ENCODE assay signal across 3 cellular contexts in the genomic region with DNA sequence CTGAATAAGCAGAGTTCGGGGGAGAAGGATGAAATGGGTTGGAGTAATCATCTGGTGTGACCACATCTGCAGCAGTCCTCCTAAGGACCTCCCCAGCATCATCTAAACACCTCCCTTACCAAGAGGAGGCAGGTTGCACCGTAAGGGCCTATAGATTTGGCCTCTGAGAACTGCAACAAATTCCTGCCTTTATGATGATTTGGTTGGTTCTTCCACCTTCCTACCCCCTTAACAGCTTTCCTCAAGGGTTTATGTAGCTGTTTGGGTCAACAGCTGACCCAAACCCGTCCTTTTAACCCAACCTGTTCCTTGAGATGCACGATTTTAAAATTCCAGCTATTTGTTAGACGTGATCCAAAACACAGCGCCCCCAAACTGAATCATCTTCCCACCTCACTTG.
TF ChIP-seq lines count a peak whose summit lies in the region.

No MANE protein-coding gene starts in this region.

TF ChIP-seq in SK-N-SH, 30 proteins besides CTCF, POLR2A, EP300 and RAD21:
- TF ChIP-seq RCOR1 (IDR thresholded peaks at IDR 0.05; ENCODE audit: low read length) (no peak), SIN3A (IDR thresholded peaks at IDR 0.05; ENCODE audit: borderline replicate concordance, low read depth, low read length) (0 out of 2 replicates have a peak, but pooled peaks have one; percentile 14)

TF ChIP-seq in SK-N-SH treated with all-trans-retinoic acid at 6 μM for 48 hours, 23 proteins besides CTCF, POLR2A, EP300 and RAD21:
- TF ChIP-seq ZNF8 (CRISPR knock-in tag; IDR thresholded peaks at IDR 0.05): no peak
- no peak for TF ChIP-seq BACH2 (CRISPR knock-in tag; IDR thresholded peaks at IDR 0.05; ENCODE audit: borderline replicate concordance)
- no peak for TF ChIP-seq ARNTL (CRISPR knock-in tag; IDR thresholded peaks at IDR 0.05; ENCODE audit: borderline replicate concordance, low read depth)
- no peak for TF ChIP-seq ZNF565 (CRISPR knock-in tag; conservative IDR thresholded peaks at IDR 0.05; ENCODE audit: low read depth)
- TF ChIP-seq PPARA (CRISPR knock-in tag; IDR thresholded peaks at IDR 0.05; ENCODE audit: borderline replicate concordance): no peak
- TF ChIP-seq CSRNP3 (CRISPR knock-in tag; IDR thresholded peaks at IDR 0.05): no peak
- no peak for TF ChIP-seq ESRRG (CRISPR knock-in tag; IDR thresholded peaks at IDR 0.05)
- no peak for TF ChIP-seq GLIS3 (CRISPR knock-in tag; IDR thresholded peaks at IDR 0.05)
- TF ChIP-seq ZC3H10 (CRISPR knock-in tag; IDR thresholded peaks at IDR 0.05): no peak
- TF ChIP-seq, protein P1, sequence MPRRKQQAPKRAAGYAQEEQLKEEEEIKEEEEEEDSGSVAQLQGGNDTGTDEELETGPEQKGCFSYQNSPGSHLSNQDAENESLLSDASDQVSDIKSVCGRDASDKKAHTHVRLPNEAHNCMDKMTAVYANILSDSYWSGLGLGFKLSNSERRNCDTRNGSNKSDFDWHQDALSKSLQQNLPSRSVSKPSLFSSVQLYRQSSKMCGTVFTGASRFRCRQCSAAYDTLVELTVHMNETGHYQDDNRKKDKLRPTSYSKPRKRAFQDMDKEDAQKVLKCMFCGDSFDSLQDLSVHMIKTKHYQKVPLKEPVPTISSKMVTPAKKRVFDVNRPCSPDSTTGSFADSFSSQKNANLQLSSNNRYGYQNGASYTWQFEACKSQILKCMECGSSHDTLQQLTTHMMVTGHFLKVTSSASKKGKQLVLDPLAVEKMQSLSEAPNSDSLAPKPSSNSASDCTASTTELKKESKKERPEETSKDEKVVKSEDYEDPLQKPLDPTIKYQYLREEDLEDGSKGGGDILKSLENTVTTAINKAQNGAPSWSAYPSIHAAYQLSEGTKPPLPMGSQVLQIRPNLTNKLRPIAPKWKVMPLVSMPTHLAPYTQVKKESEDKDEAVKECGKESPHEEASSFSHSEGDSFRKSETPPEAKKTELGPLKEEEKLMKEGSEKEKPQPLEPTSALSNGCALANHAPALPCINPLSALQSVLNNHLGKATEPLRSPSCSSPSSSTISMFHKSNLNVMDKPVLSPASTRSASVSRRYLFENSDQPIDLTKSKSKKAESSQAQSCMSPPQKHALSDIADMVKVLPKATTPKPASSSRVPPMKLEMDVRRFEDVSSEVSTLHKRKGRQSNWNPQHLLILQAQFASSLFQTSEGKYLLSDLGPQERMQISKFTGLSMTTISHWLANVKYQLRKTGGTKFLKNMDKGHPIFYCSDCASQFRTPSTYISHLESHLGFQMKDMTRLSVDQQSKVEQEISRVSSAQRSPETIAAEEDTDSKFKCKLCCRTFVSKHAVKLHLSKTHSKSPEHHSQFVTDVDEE (CRISPR knock-in tag; IDR thresholded peaks at IDR 0.05): no peak
- no peak for TF ChIP-seq TCF4 (CRISPR knock-in tag; IDR thresholded peaks at IDR 0.05; ENCODE audit: borderline replicate concordance)
- no peak for TF ChIP-seq RARB (CRISPR knock-in tag; IDR thresholded peaks at IDR 0.05)
- no peak for TF ChIP-seq PATZ1 (CRISPR knock-in tag; IDR thresholded peaks at IDR 0.05; ENCODE audit: borderline replicate concordance)
- TF ChIP-seq SNAI2 (CRISPR knock-in tag; IDR thresholded peaks at IDR 0.05): no peak
- no peak for TF ChIP-seq TOX (CRISPR knock-in tag; IDR thresholded peaks at IDR 0.05; ENCODE audit: borderline replicate concordance)
- TF ChIP-seq ZFP3 (CRISPR knock-in tag; IDR thresholded peaks at IDR 0.05): no peak
- no peak for TF ChIP-seq ZNF70 (CRISPR knock-in tag; IDR thresholded peaks at IDR 0.05)

TF ChIP-seq in K562, 482 proteins besides CTCF, POLR2A, EP300 and RAD21:
- TF ChIP-seq ATF4 (CRISPR knock-in tag; IDR thresholded peaks at IDR 0.05) (no peak), ZNF518B (CRISPR knock-in tag; IDR thresholded peaks at IDR 0.05) (no peak), ZNF217 (CRISPR knock-in tag; IDR thresholded peaks at IDR 0.05) (no peak), BRCA1 (IDR thresholded peaks at IDR 0.05) (no peak), BRCA1 (CRISPR knock-in tag; IDR thresholded peaks at IDR 0.05) (no peak), RNF219 (CRISPR knock-in tag; IDR thresholded peaks at IDR 0.05) (no peak), ZNF584 (CRISPR knock-in tag; IDR thresholded peaks at IDR 0.05; ENCODE audit: low read depth) (no peak), ZBED1 (IDR thresholded peaks at IDR 0.05) (no peak), CBFA2T2 (conservative IDR thresholded peaks at IDR 0.05) (no peak), ZNF239 (CRISPR knock-in tag; IDR thresholded peaks at IDR 0.05) (no peak), MNT (conservative IDR thresholded peaks at IDR 0.05) (no peak), STAG1 (CRISPR knock-in tag; IDR thresholded peaks at IDR 0.05; ENCODE audit: borderline replicate concordance) (no peak), ZNF830 (CRISPR knock-in tag; IDR thresholded peaks at IDR 0.05) (no peak), SPI1 (IDR thresholded peaks at IDR 0.05; ENCODE audit: borderline replicate concordance, low read depth, low read length) (no peak), CBX8 (IDR thresholded peaks at IDR 0.05; ENCODE audit: borderline replicate concordance, extremely low read depth, low read depth, low read length, poor library complexity, severe bottlenecking) (no peak), U2AF1 (optimal IDR thresholded peaks at IDR 0.05; ENCODE audit: low read depth, low read length) (no peak), YY1 (IDR thresholded peaks at IDR 0.05; ENCODE audit: borderline replicate concordance in 1 of 3, control insufficient read depth in 1 of 3, extremely low read depth in 1 of 3, insufficient read depth in 3 of 3, insufficient read length in 1 of 3, insufficient replicate concordance in 2 of 3, low read depth in 1 of 3, low read length in 2 of 3) (no peak), MYNN (IDR thresholded peaks at IDR 0.05) (no peak), MYNN (CRISPR knock-in tag; IDR thresholded peaks at IDR 0.05) (no peak), NR4A1 (CRISPR knock-in tag; IDR thresholded peaks at IDR 0.05) (no peak), NR4A1 (tag; IDR thresholded peaks at IDR 0.05) (no peak)
TF ChIP-seq in K562: peak in this region for 0.
